In the genomic region with DNA sequence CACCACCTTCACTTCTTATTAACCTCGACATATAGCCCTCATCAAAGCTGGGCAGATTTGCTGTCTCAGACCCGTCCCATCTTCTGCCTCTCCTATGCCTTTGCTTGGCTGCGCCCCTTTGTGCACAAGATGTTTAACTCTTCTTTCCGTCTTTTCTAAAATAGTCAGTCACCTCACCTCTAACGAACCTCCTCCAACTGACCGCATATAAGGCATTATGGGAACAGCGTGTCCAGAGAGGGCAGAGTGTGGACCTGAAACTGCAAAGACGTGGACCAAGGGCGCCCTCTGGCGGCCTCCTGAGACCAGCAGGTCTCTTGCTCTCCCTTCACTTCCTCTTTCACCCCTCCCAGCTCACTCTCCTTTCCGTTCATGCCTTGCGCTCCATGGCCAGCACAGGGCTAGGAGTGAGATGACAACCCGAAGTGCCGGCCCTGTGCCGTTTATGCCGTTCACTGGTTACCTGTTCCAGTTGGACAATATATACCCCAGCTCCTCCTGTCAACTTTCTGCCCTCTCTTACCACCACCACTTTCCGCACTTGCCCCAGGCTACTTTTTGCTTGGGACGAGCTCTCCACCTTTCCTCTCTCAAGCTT, we compare ENCODE assay signal across 1 cellular context.
TF ChIP-seq lines count a peak whose summit lies in the region.

No MANE protein-coding gene starts in this region.

TF ChIP-seq in K562, 482 proteins besides CTCF, POLR2A, EP300 and RAD21 (continued from another document and continues in another):
- TF ChIP-seq, protein P1, sequence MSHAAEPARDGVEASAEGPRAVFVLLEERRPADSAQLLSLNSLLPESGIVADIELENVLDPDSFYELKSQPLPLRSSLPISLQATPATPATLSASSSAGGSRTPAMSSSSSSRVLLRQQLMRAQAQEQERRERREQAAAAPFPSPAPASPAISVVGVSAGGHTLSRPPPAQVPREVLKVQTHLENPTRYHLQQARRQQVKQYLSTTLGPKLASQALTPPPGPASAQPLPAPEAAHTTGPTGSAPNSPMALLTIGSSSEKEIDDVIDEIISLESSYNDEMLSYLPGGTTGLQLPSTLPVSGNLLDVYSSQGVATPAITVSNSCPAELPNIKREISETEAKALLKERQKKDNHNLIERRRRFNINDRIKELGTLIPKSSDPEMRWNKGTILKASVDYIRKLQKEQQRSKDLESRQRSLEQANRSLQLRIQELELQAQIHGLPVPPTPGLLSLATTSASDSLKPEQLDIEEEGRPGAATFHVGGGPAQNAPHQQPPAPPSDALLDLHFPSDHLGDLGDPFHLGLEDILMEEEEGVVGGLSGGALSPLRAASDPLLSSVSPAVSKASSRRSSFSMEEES (CRISPR knock-in tag; IDR thresholded peaks at IDR 0.05): no peak
- TF ChIP-seq TOE1 (IDR thresholded peaks at IDR 0.05; ENCODE audit: borderline replicate concordance) (no peak), TOE1 (CRISPR knock-in tag; IDR thresholded peaks at IDR 0.05; ENCODE audit: borderline replicate concordance, low read depth) (no peak; the same call in 1 of the 2 replicates), NFE2L1 (tag; IDR thresholded peaks at IDR 0.05; ENCODE audit: borderline replicate concordance, low read depth) (no peak), JUNB (CRISPR knock-in tag; conservative IDR thresholded peaks at IDR 0.05) (no peak), RBFOX2 (IDR thresholded peaks at IDR 0.05; ENCODE audit: low read depth, low read length) (peak; percentile 44; the same call in 1 of the 2 replicates), ZNF707 (CRISPR knock-in tag; conservative IDR thresholded peaks at IDR 0.05) (no peak), JUND (IDR thresholded peaks at IDR 0.05; ENCODE audit: borderline replicate concordance, low read depth, low read length) (peak; percentile 66), JUND (tag; IDR thresholded peaks at IDR 0.05; ENCODE audit: borderline replicate concordance, low read depth, low read length) (peak; percentile 72; the same call in 2 of the 3 replicates), GTF2E2 (tag; IDR thresholded peaks at IDR 0.05) (no peak), KHSRP (IDR thresholded peaks at IDR 0.05) (no peak), ZNF507 (tag; conservative IDR thresholded peaks at IDR 0.05) (no peak), NCOR1 (IDR thresholded peaks at IDR 0.05) (no peak), LARP7 (IDR thresholded peaks at IDR 0.05) (no peak), TCF3 (CRISPR knock-in tag; IDR thresholded peaks at IDR 0.05) (no peak), MAFG (tag; conservative IDR thresholded peaks at IDR 0.05) (no peak), SUPT5H (IDR thresholded peaks at IDR 0.05) (no peak), FOXA3 (CRISPR knock-in tag; conservative IDR thresholded peaks at IDR 0.05 in 1 of 2, IDR thresholded peaks at IDR 0.05 in 1 of 2) (0 out of 4 replicates have a peak, but pooled peaks of 1 of the 2 experiments have one; percentile 51), SREBF2 (CRISPR knock-in tag; IDR thresholded peaks at IDR 0.05) (no peak), PCBP1 (IDR thresholded peaks at IDR 0.05; ENCODE audit: low read depth, low read length, poor library complexity, severe bottlenecking) (no peak), ELF2 (CRISPR knock-in tag; IDR thresholded peaks at IDR 0.05) (peak; percentile 64), ATF1 (CRISPR knock-in tag; IDR thresholded peaks at IDR 0.05) (no peak), ATF1 (tag; IDR thresholded peaks at IDR 0.05) (peak; percentile 43; the same call in 1 of the 2 replicates), MECOM (CRISPR knock-in tag; IDR thresholded peaks at IDR 0.05) (no peak), PTBP1 (IDR thresholded peaks at IDR 0.05; ENCODE audit: low read depth, low read length) (no peak), PPARD (CRISPR knock-in tag; IDR thresholded peaks at IDR 0.05) (no peak), SETDB1 (IDR thresholded peaks at IDR 0.05; ENCODE audit: low read length) (no peak), TEAD4 (IDR thresholded peaks at IDR 0.05; ENCODE audit: low read length) (no peak), TEAD4 (CRISPR knock-in tag; IDR thresholded peaks at IDR 0.05; ENCODE audit: borderline replicate concordance) (no peak), E2F3 (CRISPR knock-in tag; IDR thresholded peaks at IDR 0.05) (no peak), CHD2 (IDR thresholded peaks at IDR 0.05; ENCODE audit: low read depth, low read length) (no peak), ZNF324 (CRISPR knock-in tag; IDR thresholded peaks at IDR 0.05) (no peak), CCAR2 (IDR thresholded peaks at IDR 0.05; ENCODE audit: low read depth, low read length) (no peak), LCOR (CRISPR knock-in tag; IDR thresholded peaks at IDR 0.05) (no peak), RFX7 (CRISPR knock-in tag; IDR thresholded peaks at IDR 0.05) (no peak)
- TF ChIP-seq, protein P2, sequence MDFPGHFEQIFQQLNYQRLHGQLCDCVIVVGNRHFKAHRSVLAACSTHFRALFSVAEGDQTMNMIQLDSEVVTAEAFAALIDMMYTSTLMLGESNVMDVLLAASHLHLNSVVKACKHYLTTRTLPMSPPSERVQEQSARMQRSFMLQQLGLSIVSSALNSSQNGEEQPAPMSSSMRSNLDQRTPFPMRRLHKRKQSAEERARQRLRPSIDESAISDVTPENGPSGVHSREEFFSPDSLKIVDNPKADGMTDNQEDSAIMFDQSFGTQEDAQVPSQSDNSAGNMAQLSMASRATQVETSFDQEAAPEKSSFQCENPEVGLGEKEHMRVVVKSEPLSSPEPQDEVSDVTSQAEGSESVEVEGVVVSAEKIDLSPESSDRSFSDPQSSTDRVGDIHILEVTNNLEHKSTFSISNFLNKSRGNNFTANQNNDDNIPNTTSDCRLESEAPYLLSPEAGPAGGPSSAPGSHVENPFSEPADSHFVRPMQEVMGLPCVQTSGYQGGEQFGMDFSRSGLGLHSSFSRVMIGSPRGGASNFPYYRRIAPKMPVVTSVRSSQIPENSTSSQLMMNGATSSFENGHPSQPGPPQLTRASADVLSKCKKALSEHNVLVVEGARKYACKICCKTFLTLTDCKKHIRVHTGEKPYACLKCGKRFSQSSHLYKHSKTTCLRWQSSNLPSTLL (IDR thresholded peaks at IDR 0.05): no peak
- TF ChIP-seq, protein P3, sequence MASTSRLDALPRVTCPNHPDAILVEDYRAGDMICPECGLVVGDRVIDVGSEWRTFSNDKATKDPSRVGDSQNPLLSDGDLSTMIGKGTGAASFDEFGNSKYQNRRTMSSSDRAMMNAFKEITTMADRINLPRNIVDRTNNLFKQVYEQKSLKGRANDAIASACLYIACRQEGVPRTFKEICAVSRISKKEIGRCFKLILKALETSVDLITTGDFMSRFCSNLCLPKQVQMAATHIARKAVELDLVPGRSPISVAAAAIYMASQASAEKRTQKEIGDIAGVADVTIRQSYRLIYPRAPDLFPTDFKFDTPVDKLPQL (IDR thresholded peaks at IDR 0.05; ENCODE audit: extremely low read depth, insufficient read length): no peak
- TF ChIP-seq, protein P4, sequence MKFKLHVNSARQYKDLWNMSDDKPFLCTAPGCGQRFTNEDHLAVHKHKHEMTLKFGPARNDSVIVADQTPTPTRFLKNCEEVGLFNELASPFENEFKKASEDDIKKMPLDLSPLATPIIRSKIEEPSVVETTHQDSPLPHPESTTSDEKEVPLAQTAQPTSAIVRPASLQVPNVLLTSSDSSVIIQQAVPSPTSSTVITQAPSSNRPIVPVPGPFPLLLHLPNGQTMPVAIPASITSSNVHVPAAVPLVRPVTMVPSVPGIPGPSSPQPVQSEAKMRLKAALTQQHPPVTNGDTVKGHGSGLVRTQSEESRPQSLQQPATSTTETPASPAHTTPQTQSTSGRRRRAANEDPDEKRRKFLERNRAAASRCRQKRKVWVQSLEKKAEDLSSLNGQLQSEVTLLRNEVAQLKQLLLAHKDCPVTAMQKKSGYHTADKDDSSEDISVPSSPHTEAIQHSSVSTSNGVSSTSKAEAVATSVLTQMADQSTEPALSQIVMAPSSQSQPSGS (CRISPR knock-in tag; IDR thresholded peaks at IDR 0.05): no peak
- TF ChIP-seq, protein P5, sequence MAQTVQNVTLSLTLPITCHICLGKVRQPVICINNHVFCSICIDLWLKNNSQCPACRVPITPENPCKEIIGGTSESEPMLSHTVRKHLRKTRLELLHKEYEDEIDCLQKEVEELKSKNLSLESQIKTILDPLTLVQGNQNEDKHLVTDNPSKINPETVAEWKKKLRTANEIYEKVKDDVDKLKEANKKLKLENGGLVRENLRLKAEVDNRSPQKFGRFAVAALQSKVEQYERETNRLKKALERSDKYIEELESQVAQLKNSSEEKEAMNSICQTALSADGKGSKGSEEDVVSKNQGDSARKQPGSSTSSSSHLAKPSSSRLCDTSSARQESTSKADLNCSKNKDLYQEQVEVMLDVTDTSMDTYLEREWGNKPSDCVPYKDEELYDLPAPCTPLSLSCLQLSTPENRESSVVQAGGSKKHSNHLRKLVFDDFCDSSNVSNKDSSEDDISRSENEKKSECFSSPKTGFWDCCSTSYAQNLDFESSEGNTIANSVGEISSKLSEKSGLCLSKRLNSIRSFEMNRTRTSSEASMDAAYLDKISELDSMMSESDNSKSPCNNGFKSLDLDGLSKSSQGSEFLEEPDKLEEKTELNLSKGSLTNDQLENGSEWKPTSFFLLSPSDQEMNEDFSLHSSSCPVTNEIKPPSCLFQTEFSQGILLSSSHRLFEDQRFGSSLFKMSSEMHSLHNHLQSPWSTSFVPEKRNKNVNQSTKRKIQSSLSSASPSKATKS (CRISPR knock-in tag; IDR thresholded peaks at IDR 0.05): no peak
- TF ChIP-seq, protein P6, sequence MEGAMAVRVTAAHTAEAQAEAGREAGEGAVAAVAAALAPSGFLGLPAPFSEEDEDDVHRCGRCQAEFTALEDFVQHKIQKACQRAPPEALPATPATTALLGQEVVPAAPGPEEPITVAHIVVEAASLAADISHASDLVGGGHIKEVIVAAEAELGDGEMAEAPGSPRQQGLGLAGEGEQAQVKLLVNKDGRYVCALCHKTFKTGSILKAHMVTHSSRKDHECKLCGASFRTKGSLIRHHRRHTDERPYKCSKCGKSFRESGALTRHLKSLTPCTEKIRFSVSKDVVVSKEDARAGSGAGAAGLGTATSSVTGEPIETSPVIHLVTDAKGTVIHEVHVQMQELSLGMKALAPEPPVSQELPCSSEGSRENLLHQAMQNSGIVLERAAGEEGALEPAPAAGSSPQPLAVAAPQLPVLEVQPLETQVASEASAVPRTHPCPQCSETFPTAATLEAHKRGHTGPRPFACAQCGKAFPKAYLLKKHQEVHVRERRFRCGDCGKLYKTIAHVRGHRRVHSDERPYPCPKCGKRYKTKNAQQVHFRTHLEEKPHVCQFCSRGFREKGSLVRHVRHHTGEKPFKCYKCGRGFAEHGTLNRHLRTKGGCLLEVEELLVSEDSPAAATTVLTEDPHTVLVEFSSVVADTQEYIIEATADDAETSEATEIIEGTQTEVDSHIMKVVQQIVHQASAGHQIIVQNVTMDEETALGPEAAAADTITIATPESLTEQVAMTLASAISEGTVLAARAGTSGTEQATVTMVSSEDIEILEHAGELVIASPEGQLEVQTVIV (CRISPR knock-in tag; IDR thresholded peaks at IDR 0.05; ENCODE audit: borderline replicate concordance): no peak
- TF ChIP-seq, protein P7, sequence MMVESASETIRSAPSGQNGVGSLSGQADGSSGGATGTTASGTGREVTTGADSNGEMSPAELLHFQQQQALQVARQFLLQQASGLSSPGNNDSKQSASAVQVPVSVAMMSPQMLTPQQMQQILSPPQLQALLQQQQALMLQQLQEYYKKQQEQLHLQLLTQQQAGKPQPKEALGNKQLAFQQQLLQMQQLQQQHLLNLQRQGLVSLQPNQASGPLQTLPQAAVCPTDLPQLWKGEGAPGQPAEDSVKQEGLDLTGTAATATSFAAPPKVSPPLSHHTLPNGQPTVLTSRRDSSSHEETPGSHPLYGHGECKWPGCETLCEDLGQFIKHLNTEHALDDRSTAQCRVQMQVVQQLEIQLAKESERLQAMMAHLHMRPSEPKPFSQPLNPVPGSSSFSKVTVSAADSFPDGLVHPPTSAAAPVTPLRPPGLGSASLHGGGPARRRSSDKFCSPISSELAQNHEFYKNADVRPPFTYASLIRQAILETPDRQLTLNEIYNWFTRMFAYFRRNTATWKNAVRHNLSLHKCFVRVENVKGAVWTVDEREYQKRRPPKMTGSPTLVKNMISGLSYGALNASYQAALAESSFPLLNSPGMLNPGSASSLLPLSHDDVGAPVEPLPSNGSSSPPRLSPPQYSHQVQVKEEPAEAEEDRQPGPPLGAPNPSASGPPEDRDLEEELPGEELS (CRISPR knock-in tag; IDR thresholded peaks at IDR 0.05; ENCODE audit: borderline replicate concordance): no peak
- TF ChIP-seq, protein P8, sequence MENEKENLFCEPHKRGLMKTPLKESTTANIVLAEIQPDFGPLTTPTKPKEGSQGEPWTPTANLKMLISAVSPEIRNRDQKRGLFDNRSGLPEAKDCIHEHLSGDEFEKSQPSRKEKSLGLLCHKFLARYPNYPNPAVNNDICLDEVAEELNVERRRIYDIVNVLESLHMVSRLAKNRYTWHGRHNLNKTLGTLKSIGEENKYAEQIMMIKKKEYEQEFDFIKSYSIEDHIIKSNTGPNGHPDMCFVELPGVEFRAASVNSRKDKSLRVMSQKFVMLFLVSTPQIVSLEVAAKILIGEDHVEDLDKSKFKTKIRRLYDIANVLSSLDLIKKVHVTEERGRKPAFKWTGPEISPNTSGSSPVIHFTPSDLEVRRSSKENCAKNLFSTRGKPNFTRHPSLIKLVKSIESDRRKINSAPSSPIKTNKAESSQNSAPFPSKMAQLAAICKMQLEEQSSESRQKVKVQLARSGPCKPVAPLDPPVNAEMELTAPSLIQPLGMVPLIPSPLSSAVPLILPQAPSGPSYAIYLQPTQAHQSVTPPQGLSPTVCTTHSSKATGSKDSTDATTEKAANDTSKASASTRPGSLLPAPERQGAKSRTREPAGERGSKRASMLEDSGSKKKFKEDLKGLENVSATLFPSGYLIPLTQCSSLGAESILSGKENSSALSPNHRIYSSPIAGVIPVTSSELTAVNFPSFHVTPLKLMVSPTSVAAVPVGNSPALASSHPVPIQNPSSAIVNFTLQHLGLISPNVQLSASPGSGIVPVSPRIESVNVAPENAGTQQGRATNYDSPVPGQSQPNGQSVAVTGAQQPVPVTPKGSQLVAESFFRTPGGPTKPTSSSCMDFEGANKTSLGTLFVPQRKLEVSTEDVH (IDR thresholded peaks at IDR 0.05; ENCODE audit: low read depth, partially characterized antibody): peak; percentile 74
- TF ChIP-seq, protein P9, sequence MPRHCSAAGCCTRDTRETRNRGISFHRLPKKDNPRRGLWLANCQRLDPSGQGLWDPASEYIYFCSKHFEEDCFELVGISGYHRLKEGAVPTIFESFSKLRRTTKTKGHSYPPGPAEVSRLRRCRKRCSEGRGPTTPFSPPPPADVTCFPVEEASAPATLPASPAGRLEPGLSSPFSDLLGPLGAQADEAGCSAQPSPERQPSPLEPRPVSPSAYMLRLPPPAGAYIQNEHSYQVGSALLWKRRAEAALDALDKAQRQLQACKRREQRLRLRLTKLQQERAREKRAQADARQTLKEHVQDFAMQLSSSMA (CRISPR knock-in tag; IDR thresholded peaks at IDR 0.05): no peak
- TF ChIP-seq, protein P10, sequence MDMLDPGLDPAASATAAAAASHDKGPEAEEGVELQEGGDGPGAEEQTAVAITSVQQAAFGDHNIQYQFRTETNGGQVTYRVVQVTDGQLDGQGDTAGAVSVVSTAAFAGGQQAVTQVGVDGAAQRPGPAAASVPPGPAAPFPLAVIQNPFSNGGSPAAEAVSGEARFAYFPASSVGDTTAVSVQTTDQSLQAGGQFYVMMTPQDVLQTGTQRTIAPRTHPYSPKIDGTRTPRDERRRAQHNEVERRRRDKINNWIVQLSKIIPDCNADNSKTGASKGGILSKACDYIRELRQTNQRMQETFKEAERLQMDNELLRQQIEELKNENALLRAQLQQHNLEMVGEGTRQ (CRISPR knock-in tag; IDR thresholded peaks at IDR 0.05): no peak
- TF ChIP-seq, protein P11, sequence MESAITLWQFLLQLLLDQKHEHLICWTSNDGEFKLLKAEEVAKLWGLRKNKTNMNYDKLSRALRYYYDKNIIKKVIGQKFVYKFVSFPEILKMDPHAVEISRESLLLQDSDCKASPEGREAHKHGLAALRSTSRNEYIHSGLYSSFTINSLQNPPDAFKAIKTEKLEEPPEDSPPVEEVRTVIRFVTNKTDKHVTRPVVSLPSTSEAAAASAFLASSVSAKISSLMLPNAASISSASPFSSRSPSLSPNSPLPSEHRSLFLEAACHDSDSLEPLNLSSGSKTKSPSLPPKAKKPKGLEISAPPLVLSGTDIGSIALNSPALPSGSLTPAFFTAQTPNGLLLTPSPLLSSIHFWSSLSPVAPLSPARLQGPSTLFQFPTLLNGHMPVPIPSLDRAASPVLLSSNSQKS (CRISPR knock-in tag; IDR thresholded peaks at IDR 0.05): no peak
